ENCODE assay signal across 9 cellular contexts in genomic region chr19:35249146-35249847, GRCh38. TPM values are rescaled to one million over a fixed set of nuclear protein-coding genes. Genes with fewer than 3 reads are reported as not detected.
DNase-seq lines count a peak whose midpoint lies in the region; ATAC-seq and TF ChIP-seq lines count a peak whose summit lies in the region.
"Had no signal": no experiment of that assay in that cellular context is flagged by ENCODE, and none has a peak within 500 bp of the region (broad histone marks: within the 10 kb centered on the region; RNA-seq: fewer than 3 reads in every experiment).

No MANE protein-coding gene starts in this region.

- peak overlapping the region; percentile 80 for H3K4me3 ChIP-seq in HUES64 (ENCODE audit: low read length)
- peak overlapping the region; percentile 48 for H3K4me3 ChIP-seq in endocrine pancreas (ENCODE audit: control insufficient read depth, insufficient read depth, low read length)
- H3K4me3 ChIP-seq in osteoblast (ENCODE audit: insufficient read depth, low read length), result no peak overlapping the region

- DNase-seq in GM13977 (ENCODE audit: low spot score), result peak; percentile 45
- peak; percentile 53 for DNase-seq in osteoblast (ENCODE audit: insufficient read length, low spot score, missing footprints)
- no peak for DNase-seq in NCI-H1930 (lab: John Stamatoyannopoulos, UW)
- DNase-seq in DMS153 (lab: John Stamatoyannopoulos, UW), result no peak
- DNase-seq in H4 (ENCODE audit: low spot score), result no peak

- in situ Hi-C loops in GM13977 (cut with MboI; ENCODE audit: low pct_unique_long_range_greater_than_20kb, low sequenced_read_pairs, unreplicated experiment), result no loop called here

- H2AFZ ChIP-seq in osteoblast (ENCODE audit: low read length), result no peak overlapping the region

- no peak for ATAC-seq in HG02938 (IDR thresholded peaks at IDR 0.05; ENCODE audit: unreplicated experiment)

- WGBS in HUES64, result under 1% methylated on average over 37 of the region's 39 CpGs

- H3K9me3 ChIP-seq in HUES64 (ENCODE audit: insufficient read depth, low read depth, low read length), result no peaks in the 10 kb centered on the region
- H3K9me3 ChIP-seq in endocrine pancreas (ENCODE audit: control insufficient read depth, low read length), result no peaks in the 10 kb centered on the region
- no peaks in the 10 kb centered on the region for H3K9me3 ChIP-seq in osteoblast (ENCODE audit: low read depth, low read length)

- H3K27me3 ChIP-seq in HUES64 (ENCODE audit: insufficient read depth, low read length), result no peaks in the 10 kb centered on the region
- no peaks in the 10 kb centered on the region for H3K27me3 ChIP-seq in endocrine pancreas (ENCODE audit: control insufficient read depth, insufficient read depth, low read length)
- H3K27me3 ChIP-seq in osteoblast (ENCODE audit: insufficient read depth, low read length), result peaks cover 31% of the 10 kb centered on the region

- H4K20me1 ChIP-seq in osteoblast (ENCODE audit: insufficient read depth, low read length), result no peaks in the 10 kb centered on the region

- H3K36me3 ChIP-seq in HUES64 (ENCODE audit: insufficient read depth, low read length) (peaks cover 35% of the 10 kb centered on the region), endocrine pancreas (ENCODE audit: control insufficient read depth, insufficient read depth, low read length) (peaks cover 5% of the 10 kb centered on the region), osteoblast (ENCODE audit: insufficient read depth, low read length) (no peaks in the 10 kb centered on the region)

- H3K27ac ChIP-seq in HUES64 (ENCODE audit: low read depth, low read length) (peak overlapping the region; percentile 100), osteoblast (ENCODE audit: low read depth, low read length) (no peak overlapping the region)

- TF ChIP-seq CTCF in GM13977 (IDR thresholded peaks at IDR 0.05; ENCODE audit: extremely low read depth, insufficient read depth, missing control alignments) (no peak), osteoblast (IDR thresholded peaks at IDR 0.05; ENCODE audit: extremely low read depth, low read depth, low read length) (no peak)

- H3K4me1 ChIP-seq in HUES64 (ENCODE audit: insufficient read depth, low read length) (peaks cover 18% of the 10 kb centered on the region), endocrine pancreas (ENCODE audit: control insufficient read depth, insufficient read depth, low read length) (no peaks in the 10 kb centered on the region), osteoblast (ENCODE audit: insufficient read depth, low read length) (no peaks in the 10 kb centered on the region)

- H3K4me2 ChIP-seq in osteoblast (ENCODE audit: insufficient read depth, low read length), result no peak overlapping the region

- H3K79me2 ChIP-seq in osteoblast (ENCODE audit: insufficient read depth, low read length), result no peaks in the 10 kb centered on the region

- peak overlapping the region; percentile 99 for H3K9ac ChIP-seq in HUES64 (ENCODE audit: low read depth, low read length)
- peak overlapping the region; percentile 92 for H3K9ac ChIP-seq in endocrine pancreas (ENCODE audit: control insufficient read depth, insufficient read depth, low read length)

RNA-seq across cellular contexts. Expression of gene LSR, which starts 0.5 kb away (rescaled TPM):
- 105 TPM for polyA plus RNA-seq in HUES64 (2013, experiment 1 of 2)
- polyA plus RNA-seq in HUES64 (2013, experiment 2 of 2), result 89.8 TPM
- total RNA-seq in osteoblast, result 0.29 and 0.36 TPM in 2 replicates
- total RNA-seq in H4 (2014; rRNA removed; shearing (Covaris generic)), result 1.1 and 1.7 TPM in 2 replicates

RNA-seq across cellular contexts. Expression of gene USF2, which starts 19.5 kb away (rescaled TPM):
- 85.8 TPM for polyA plus RNA-seq in HUES64 (2013, experiment 1 of 2)
- 83.5 TPM for polyA plus RNA-seq in HUES64 (2013, experiment 2 of 2)
- 66.2 and 74.0 TPM in 2 replicates for total RNA-seq in osteoblast
- total RNA-seq in H4 (2014; rRNA removed; shearing (Covaris generic)), result 64.0 and 65.0 TPM in 2 replicates

RNA-seq across cellular contexts. Expression of gene FAM187B, which starts 20.8 kb away (rescaled TPM):
- polyA plus RNA-seq in HUES64 (2013, experiment 1 of 2), result not detected
- not detected for polyA plus RNA-seq in HUES64 (2013, experiment 2 of 2)
- total RNA-seq in osteoblast, result not detected in 2 replicates
- total RNA-seq in H4 (2014; rRNA removed; shearing (Covaris generic)), result not detected in 2 replicates
- total RNA-seq: lung microvascular endothelial cell had no signal

RNA-seq across cellular contexts. Expression of gene HAMP, which starts 33.0 kb away (rescaled TPM):
- not detected for polyA plus RNA-seq in HUES64 (2013, experiment 1 of 2)
- not detected for polyA plus RNA-seq in HUES64 (2013, experiment 2 of 2)
- total RNA-seq in osteoblast, result not detected in 2 replicates
- 0.15 TPM in 1 of 2 replicates, not detected in the other for total RNA-seq in H4 (2014; rRNA removed; shearing (Covaris generic))

RNA-seq across cellular contexts. Expression of gene MAG, which starts 42.7 kb away (rescaled TPM):
- 0.35 TPM for polyA plus RNA-seq in HUES64 (2013, experiment 1 of 2)
- polyA plus RNA-seq in HUES64 (2013, experiment 2 of 2), result not detected
- total RNA-seq in osteoblast, result not detected in 2 replicates
- 0.43 TPM in 1 of 2 replicates, not detected in the other for total RNA-seq in H4 (2014; rRNA removed; shearing (Covaris generic))
- total RNA-seq: lung microvascular endothelial cell had no signal

Comparison
In these comparisons a context has a peak if more than half of its experiments do, and no peak if none do; other contexts are left out.
1. DNase-seq: peak in GM13977 (single experiment) and osteoblast (single experiment); none in NCI-H1930 (0 of 2), DMS153 (single experiment) and H4 (single experiment).